ENCODE assay signal across 24 cellular contexts in genomic region chr11:48879256-48879655, GRCh38.
"Had no signal": no experiment of that assay in that cellular context is flagged by ENCODE, and none has a peak within 500 bp of the region (broad histone marks: within the 10 kb centered on the region; RNA-seq: fewer than 3 reads in every experiment).

No MANE protein-coding gene starts in this region.

- H3K9me3 Mint-ChIP-seq: effector memory CD8-positive, alpha-beta T cell had no signal

- H3K27ac ChIP-seq: colonic mucosa, coronary artery, dorsolateral prefrontal cortex, epithelial cell of prostate, esophagus muscularis mucosa, esophagus squamous epithelium, foreskin keratinocyte, gastrocnemius medialis, gastroesophageal sphincter, heart left ventricle, heart right ventricle, hepatocyte had no signal

- H3K4me3 ChIP-seq: colonic mucosa, coronary artery, dorsolateral prefrontal cortex, esophagus muscularis mucosa, esophagus squamous epithelium, gastrocnemius medialis, gastroesophageal sphincter, heart left ventricle, heart right ventricle, hepatocyte had no signal

- H3K79me2 ChIP-seq: hepatocyte had no signal

- H2AFZ ChIP-seq: hepatocyte had no signal

- H3K4me3 Mint-ChIP-seq: dendritic cell treated with granulocyte-macrophage colony-stimulating factor and Interleukin-4, amounts not matched to agents 40 ng/mL and 50 ng/mL, for 4 days; effector memory CD8-positive, alpha-beta T cell; endodermal cell had no signal

- H3K27me3 ChIP-seq: colonic mucosa, dorsolateral prefrontal cortex, esophagus muscularis mucosa, esophagus squamous epithelium, foreskin keratinocyte, gastrocnemius medialis, gastroesophageal sphincter, heart left ventricle, heart right ventricle, hepatocyte had no signal

- H3K4me1 Mint-ChIP-seq: endodermal cell had no signal

- H3K9me3 ChIP-seq: colonic mucosa, esophagus muscularis mucosa, esophagus squamous epithelium, gastrocnemius medialis, gastroesophageal sphincter had no signal

- H3K4me2 ChIP-seq: hepatocyte had no signal

- H3K4me1 ChIP-seq: colonic mucosa, esophagus muscularis mucosa, esophagus squamous epithelium, foreskin keratinocyte, gastrocnemius medialis, gastroesophageal sphincter, heart left ventricle, heart right ventricle had no signal

- DNase-seq: colonic mucosa; cortex of kidney; dermis blood vessel endothelial cell; effector CD4-positive, alpha-beta T cell; effector CD8-positive, alpha-beta T cell; effector memory CD4-positive, alpha-beta T cell; effector memory CD8-positive, alpha-beta T cell; endodermal cell; erythroblast; esophagus squamous epithelium; foreskin fibroblast; foreskin keratinocyte; foreskin melanocyte; gastrocnemius medialis; heart right ventricle had no signal

- ATAC-seq: effector memory CD8-positive, alpha-beta T cell; esophagus mucosa; foreskin keratinocyte; gastrocnemius medialis; gastroesophageal sphincter; heart left ventricle; heart right ventricle had no signal

- H3K27me3 Mint-ChIP-seq: dendritic cell treated with granulocyte-macrophage colony-stimulating factor and Interleukin-4, amounts not matched to agents 40 ng/mL and 50 ng/mL, for 4 days; effector memory CD8-positive, alpha-beta T cell had no signal

- H3K27ac Mint-ChIP-seq: dendritic cell treated with granulocyte-macrophage colony-stimulating factor and Interleukin-4, amounts not matched to agents 40 ng/mL and 50 ng/mL, for 4 days; effector memory CD8-positive, alpha-beta T cell; endodermal cell had no signal

- H3K36me3 ChIP-seq: colonic mucosa, esophagus muscularis mucosa, esophagus squamous epithelium, gastrocnemius medialis, gastroesophageal sphincter, heart left ventricle, heart right ventricle had no signal
